1 cellular context compared by ENCODE assay signal in genomic region chr14:73763396-73763795, GRCh38.
TF ChIP-seq lines count a peak whose summit lies in the region.

No MANE protein-coding gene starts in this region.

TF ChIP-seq in HepG2, 621 proteins besides CTCF, POLR2A, EP300 and RAD21 (continued from another document):
- TF ChIP-seq, protein P1, sequence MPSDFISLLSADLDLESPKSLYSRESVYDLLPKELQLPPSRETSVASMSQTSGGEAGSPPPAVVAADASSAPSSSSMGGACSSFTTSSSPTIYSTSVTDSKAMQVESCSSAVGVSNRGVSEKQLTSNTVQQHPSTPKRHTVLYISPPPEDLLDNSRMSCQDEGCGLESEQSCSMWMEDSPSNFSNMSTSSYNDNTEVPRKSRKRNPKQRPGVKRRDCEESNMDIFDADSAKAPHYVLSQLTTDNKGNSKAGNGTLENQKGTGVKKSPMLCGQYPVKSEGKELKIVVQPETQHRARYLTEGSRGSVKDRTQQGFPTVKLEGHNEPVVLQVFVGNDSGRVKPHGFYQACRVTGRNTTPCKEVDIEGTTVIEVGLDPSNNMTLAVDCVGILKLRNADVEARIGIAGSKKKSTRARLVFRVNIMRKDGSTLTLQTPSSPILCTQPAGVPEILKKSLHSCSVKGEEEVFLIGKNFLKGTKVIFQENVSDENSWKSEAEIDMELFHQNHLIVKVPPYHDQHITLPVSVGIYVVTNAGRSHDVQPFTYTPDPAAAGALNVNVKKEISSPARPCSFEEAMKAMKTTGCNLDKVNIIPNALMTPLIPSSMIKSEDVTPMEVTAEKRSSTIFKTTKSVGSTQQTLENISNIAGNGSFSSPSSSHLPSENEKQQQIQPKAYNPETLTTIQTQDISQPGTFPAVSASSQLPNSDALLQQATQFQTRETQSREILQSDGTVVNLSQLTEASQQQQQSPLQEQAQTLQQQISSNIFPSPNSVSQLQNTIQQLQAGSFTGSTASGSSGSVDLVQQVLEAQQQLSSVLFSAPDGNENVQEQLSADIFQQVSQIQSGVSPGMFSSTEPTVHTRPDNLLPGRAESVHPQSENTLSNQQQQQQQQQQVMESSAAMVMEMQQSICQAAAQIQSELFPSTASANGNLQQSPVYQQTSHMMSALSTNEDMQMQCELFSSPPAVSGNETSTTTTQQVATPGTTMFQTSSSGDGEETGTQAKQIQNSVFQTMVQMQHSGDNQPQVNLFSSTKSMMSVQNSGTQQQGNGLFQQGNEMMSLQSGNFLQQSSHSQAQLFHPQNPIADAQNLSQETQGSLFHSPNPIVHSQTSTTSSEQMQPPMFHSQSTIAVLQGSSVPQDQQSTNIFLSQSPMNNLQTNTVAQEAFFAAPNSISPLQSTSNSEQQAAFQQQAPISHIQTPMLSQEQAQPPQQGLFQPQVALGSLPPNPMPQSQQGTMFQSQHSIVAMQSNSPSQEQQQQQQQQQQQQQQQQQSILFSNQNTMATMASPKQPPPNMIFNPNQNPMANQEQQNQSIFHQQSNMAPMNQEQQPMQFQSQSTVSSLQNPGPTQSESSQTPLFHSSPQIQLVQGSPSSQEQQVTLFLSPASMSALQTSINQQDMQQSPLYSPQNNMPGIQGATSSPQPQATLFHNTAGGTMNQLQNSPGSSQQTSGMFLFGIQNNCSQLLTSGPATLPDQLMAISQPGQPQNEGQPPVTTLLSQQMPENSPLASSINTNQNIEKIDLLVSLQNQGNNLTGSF (CRISPR knock-in tag; IDR thresholded peaks at IDR 0.05) = no peak
- TF ChIP-seq ZNF674 (CRISPR knock-in tag; IDR thresholded peaks at IDR 0.05; ENCODE audit: low read depth) (no peak), NCOA2 (CRISPR knock-in tag; IDR thresholded peaks at IDR 0.05) (peak; percentile 36; the same call in 1 of the 2 replicates), ZNF24 (IDR thresholded peaks at IDR 0.05) (no peak), MEF2D (CRISPR knock-in tag; IDR thresholded peaks at IDR 0.05) (no peak), ZNF354B (CRISPR knock-in tag; IDR thresholded peaks at IDR 0.05) (no peak), ZKSCAN8 (CRISPR knock-in tag; IDR thresholded peaks at IDR 0.05; ENCODE audit: borderline replicate concordance) (no peak; the same call in 1 of the 2 replicates)
